Comparison of ENCODE assay signal across 10 cellular contexts in genomic region chr13:113802090-113802531, GRCh38. TPM values are rescaled to one million over a fixed set of nuclear protein-coding genes. Genes with fewer than 3 reads are reported as not detected.
DNase-seq lines count a peak whose midpoint lies in the region; ATAC-seq and TF ChIP-seq lines count a peak whose summit lies in the region.
"Had no signal": no experiment of that assay in that cellular context is flagged by ENCODE, and none has a peak within 500 bp of the region (broad histone marks: within the 10 kb centered on the region; RNA-seq: fewer than 3 reads in every experiment).

No MANE protein-coding gene starts in this region.

- peak; percentile 58 for ATAC-seq in PC-3
- no peak for ATAC-seq in HG03460 (IDR thresholded peaks at IDR 0.05; ENCODE audit: unreplicated experiment)
- ATAC-seq in GM21825 (IDR thresholded peaks at IDR 0.05; ENCODE audit: unreplicated experiment): no peak

- H4K8ac ChIP-seq in neuronal stem cell (ENCODE audit: low read depth, low read length): no peak overlapping the region

- H3K27me3 ChIP-seq in PC-3 (ENCODE audit: low read length) (no peaks in the 10 kb centered on the region), neuronal stem cell (ENCODE audit: control insufficient read depth in 3 of 3, insufficient read depth in 3 of 3, low read depth in 1 of 3, low read length in 3 of 3) (no peaks in the 10 kb centered on the region)

- no peak overlapping the region for H3K27ac ChIP-seq in PC-3 (ENCODE audit: low read length)
- H3K27ac ChIP-seq in neuronal stem cell (replicated peaks; ENCODE audit: low read length): no peak overlapping the region

- peak overlapping the region; percentile 21 for H2BK15ac ChIP-seq in neuronal stem cell (ENCODE audit: low read length)

- no CpG with 5 or more reads among the region's 15 CpGs for WGBS in neuronal stem cell (ENCODE audit: extremely low coverage in 2 of 2, insufficient read length in 2 of 2, insufficient replicate concordance in 1 of 2), 2 donors

- H3K4me2 ChIP-seq in PC-3 (ENCODE audit: low read length) (no peak overlapping the region), neuronal stem cell (ENCODE audit: insufficient read depth, low read length, poor library complexity, severe bottlenecking) (peak overlapping the region; percentile 18)

- no peaks in the 10 kb centered on the region for H3K79me1 ChIP-seq in neuronal stem cell (ENCODE audit: low read depth, low read length)

- no peak overlapping the region for H3K23ac ChIP-seq in neuronal stem cell (ENCODE audit: low read depth, low read length, poor library complexity)

- no peaks in the 10 kb centered on the region for H3F3A ChIP-seq in PC-3 (ENCODE audit: low read length, unreplicated experiment)

- POLR2A ChIA-PET in PC-3 (lab: Charles Lee; ENCODE audit: unreplicated experiment): interaction anchor here (0.6 kb wide), 1 partner anchor 17 kb away, joined by 3 read pairs; no protein-coding TSS in a partner anchor

- H2AK5ac ChIP-seq in neuronal stem cell (ENCODE audit: low read depth, low read length): no peak overlapping the region

- H3K9me3 ChIP-seq in PC-3 (ENCODE audit: low read length): no peaks in the 10 kb centered on the region
- H3K9me3 ChIP-seq in neuronal stem cell (replicated peaks in 1 of 2; ENCODE audit: control insufficient read depth in 2 of 2, insufficient read depth in 1 of 2, low read depth in 1 of 2, low read length in 2 of 2): peaks cover 0 to 4% of the 10 kb centered on the region in 2 donors

- H4K91ac ChIP-seq in neuronal stem cell (ENCODE audit: low read depth, low read length, poor library complexity): no peak overlapping the region

- H3K79me2 ChIP-seq in PC-3 (ENCODE audit: low read length): no peaks in the 10 kb centered on the region

- peak overlapping the region; percentile 7 for H2BK5ac ChIP-seq in neuronal stem cell (ENCODE audit: low read length)

- H3K18ac ChIP-seq in neuronal stem cell (ENCODE audit: low read length): peak overlapping the region; percentile 90

- H2BK12ac ChIP-seq in neuronal stem cell (ENCODE audit: low read length): peak overlapping the region; percentile 10

- TF ChIP-seq CTCF in PC-3 (conservative IDR thresholded peaks at IDR 0.05; ENCODE audit: low read depth, low read length) (no peak), fibroblast of mammary gland (conservative IDR thresholded peaks at IDR 0.05; ENCODE audit: control insufficient read depth, insufficient read depth, low read depth, low read length) (no peak)

- no peak overlapping the region for H3K4ac ChIP-seq in neuronal stem cell (ENCODE audit: low read length)

- peak overlapping the region; percentile 47 for H3K14ac ChIP-seq in neuronal stem cell (ENCODE audit: low read length)

- no peaks in the 10 kb centered on the region for H3K9me2 ChIP-seq in PC-3 (replicated peaks; ENCODE audit: low read length)

- H3K4me1 ChIP-seq in PC-3 (ENCODE audit: insufficient read depth, low read length) (no peaks in the 10 kb centered on the region), neuronal stem cell (ENCODE audit: control insufficient read depth in 2 of 2, insufficient read depth in 1 of 2, low read depth in 1 of 2, low read length in 2 of 2) (peaks cover 11 to 12% of the 10 kb centered on the region in 2 donors)

- H3K36me3 ChIP-seq in PC-3 (ENCODE audit: low read depth, low read length) (no peaks in the 10 kb centered on the region), neuronal stem cell (replicated peaks in 1 of 2; ENCODE audit: control insufficient read depth in 2 of 2, insufficient read depth in 2 of 2, low read length in 2 of 2) (no peaks in the 10 kb centered on the region)

- H3K9ac ChIP-seq in PC-3 (ENCODE audit: low read length): no peak overlapping the region
- H3K9ac ChIP-seq in neuronal stem cell (ENCODE audit: low read depth, low read length, poor library complexity): peak overlapping the region; percentile 4

- no TSS peak for BruUV-seq in PC-3 (replicated peaks; lab: Mats Ljungman, UMichigan)

- DNase-seq in EL (peak; percentile 82), PC-3 (no peak), fibroblast of mammary gland (ENCODE audit: low read depth) (peak; percentile 76), neuronal stem cell (ENCODE audit: low spot score) (peak; percentile 30), NCI-H1930 (lab: John Stamatoyannopoulos, UW) (no peak), OCI-M2 (lab: John Stamatoyannopoulos, UW; ENCODE audit: unreplicated experiment) (no peak)
- DNase-seq: activated naive CD8-positive, alpha-beta T cell treated with anti-CD3 and anti-CD28 coated beads, Interleukin-2, amount 10 ng/mL, durations not matched to agents 7 days and 5 days; stimulated activated CD8-positive, alpha-beta memory T cell treated with anti-CD3 and anti-CD28 coated beads, Interleukin-4, amount 100 ng/mL, for 48 hours had no signal

- no peak overlapping the region for H2BK120ac ChIP-seq in neuronal stem cell (ENCODE audit: low read depth, low read length)

- H2AFZ ChIP-seq in PC-3 (ENCODE audit: low read length) (no peak overlapping the region), neuronal stem cell (ENCODE audit: low read length) (peak overlapping the region; percentile 92)

- H3K4me3 ChIP-seq in PC-3 (ENCODE audit: low read length): no peak overlapping the region
- H3K4me3 ChIP-seq in fibroblast of mammary gland (ENCODE audit: control insufficient read depth, low read depth, low read length): no peak overlapping the region
- H3K4me3 ChIP-seq in neuronal stem cell (ENCODE audit: low read length in 2 of 2): no peak overlapping the region

- intact Hi-C loops in PC-3 (cut with micrococcal nuclease): no loop called here

- CTCF ChIA-PET in PC-3 (lab: Charles Lee): no interaction called here

- H4K20me1 ChIP-seq in PC-3 (ENCODE audit: low read length): no peaks in the 10 kb centered on the region

RNA-seq across cellular contexts. Expression of gene TMEM255B, which starts 43.1 kb away (rescaled TPM):
- total RNA-seq in PC-3 (2014; rRNA removed): 26.9 and 35.5 TPM in 2 replicates
- polyA plus RNA-seq in neuronal stem cell (2013, experiment 1 of 2): 2.5 TPM
- polyA plus RNA-seq in neuronal stem cell (2013, experiment 2 of 2): 2.2 TPM

Comparison
In these comparisons a context has a peak if more than half of its experiments do, and no peak if none do; other contexts are left out.
1. DNase-seq: peak in EL (single experiment), fibroblast of mammary gland (single experiment) and neuronal stem cell (single experiment); none in PC-3 (single experiment), NCI-H1930 (0 of 2) and OCI-M2 (single experiment).